Comparison of ENCODE assay signal across 11 cellular contexts in genomic region chr11:2750601-2751522, GRCh38. TPM values are rescaled to one million over a fixed set of nuclear protein-coding genes. Genes with fewer than 3 reads are reported as not detected.
DNase-seq lines count a peak whose midpoint lies in the region; ATAC-seq and TF ChIP-seq lines count a peak whose summit lies in the region.
"Had no signal": no experiment of that assay in that cellular context is flagged by ENCODE, and none has a peak within 500 bp of the region (broad histone marks: within the 10 kb centered on the region; RNA-seq: fewer than 3 reads in every experiment).

No MANE protein-coding gene starts in this region.

- no peaks in the 10 kb centered on the region for H3K9me3 ChIP-seq in left ventricle myocardium inferior (replicated peaks)

- H3K27me3 ChIP-seq in left ventricle myocardium inferior (ENCODE audit: low read depth) = no peaks in the 10 kb centered on the region

- DNase-seq in DMS79 treated with DMSO at 0.1 percent for 48 hours (lab: John Stamatoyannopoulos, UW) (peak; percentile 57), DMS79 (lab: John Stamatoyannopoulos, UW) (no peak), NCI-H345 (lab: John Stamatoyannopoulos, UW) (peak; percentile 56), left ventricle myocardium inferior (peak; percentile 12), retina (peak; percentile 78), SKM-1 treated with dmso at 0.1 percent for 144 hours (lab: John Stamatoyannopoulos, UW; ENCODE audit: unreplicated experiment) (no peak)
- no peak for DNase-seq in effector CD4-positive, alpha-beta T cell
- DNase-seq: naive thymus-derived CD4-positive, alpha-beta T cell; stimulated activated naive CD4-positive, alpha-beta T cell had no signal

- TF ChIP-seq CTCF in left ventricle myocardium inferior (IDR thresholded peaks at IDR 0.05; ENCODE audit: borderline replicate concordance) = no peak

- H3K4me1 ChIP-seq in left ventricle myocardium inferior = no peaks in the 10 kb centered on the region

- no peak overlapping the region for H3K27ac ChIP-seq in left ventricle myocardium inferior (replicated peaks)

- ATAC-seq in HG03521 (IDR thresholded peaks at IDR 0.05; ENCODE audit: unreplicated experiment) = no peak
- ATAC-seq: esophagus mucosa; naive thymus-derived CD4-positive, alpha-beta T cell had no signal

- H3K36me3 ChIP-seq in left ventricle myocardium inferior = no peaks in the 10 kb centered on the region

- H3K4me3 ChIP-seq in left ventricle myocardium inferior = no peak overlapping the region

- intact Hi-C loops in left ventricle myocardium inferior (cut with micrococcal nuclease) = no loop called here

RNA-seq across cellular contexts. Expression of gene KCNQ1OT1, which starts 51.1 kb away (rescaled TPM):
- total RNA-seq in left ventricle myocardium inferior = 0.33 TPM

Comparison
In these comparisons a context has a peak if more than half of its experiments do, and no peak if none do; other contexts are left out.
1. DNase-seq: peak in DMS79 treated with DMSO at 0.1 percent for 48 hours (single experiment), NCI-H345 (single experiment), left ventricle myocardium inferior (single experiment) and retina (single experiment); none in DMS79 (single experiment), SKM-1 treated with dmso at 0.1 percent for 144 hours (single experiment) and effector CD4-positive, alpha-beta T cell (single experiment).